ENCODE assay signal across 14 cellular contexts in genomic region chr2:127658641-127659407, GRCh38. TPM values are rescaled to one million over a fixed set of nuclear protein-coding genes. Genes with fewer than 3 reads are reported as not detected.
DNase-seq lines count a peak whose midpoint lies in the region; ATAC-seq and TF ChIP-seq lines count a peak whose summit lies in the region.
"Had no signal": no experiment of that assay in that cellular context is flagged by ENCODE, and none has a peak within 500 bp of the region (broad histone marks: within the 10 kb centered on the region; RNA-seq: fewer than 3 reads in every experiment).

No MANE protein-coding gene starts in this region.

- H3K4me1 Mint-ChIP-seq in WTC11: peaks cover 3% of the 10 kb centered on the region
- H3K4me1 Mint-ChIP-seq in activated CD4-positive, alpha-beta memory T cell treated with anti-CD3 and anti-CD28 coated beads for 36 hours (ENCODE audit: low read depth): no peaks in the 10 kb centered on the region
- H3K4me1 Mint-ChIP-seq: activated T-helper 17 cell treated with anti-CD3 and anti-CD28 coated beads, Interleukin-2, amount 50 U/mL, for 72 hours had no signal

- WGBS in esophagus muscularis mucosa: 71% methylated on average over 6 of the region's 20 CpGs

- ATAC-seq in WTC11 (no peak), thoracic aorta (ENCODE audit: insufficient number of reproducible peaks, low FRiP score, low read depth) (no peak), sciatic nerve (no peak)
- ATAC-seq: activated T-helper 17 cell treated with anti-CD3 and anti-CD28 coated beads, Interleukin-2, amount 50 U/mL, for 72 hours had no signal

- peaks cover 10% of the 10 kb centered on the region for H3K27me3 Mint-ChIP-seq in WTC11 (ENCODE audit: low read depth)
- peaks cover 25% of the 10 kb centered on the region for H3K27me3 Mint-ChIP-seq in activated CD4-positive, alpha-beta memory T cell treated with anti-CD3 and anti-CD28 coated beads for 36 hours

- H3K4me3 ChIP-seq in esophagus muscularis mucosa (peak overlapping the region; percentile 8 to 21 (median 16)), mucosa of rectum (ENCODE audit: low read length in 2 of 2) (no peak overlapping the region), thoracic aorta (no peak overlapping the region)

- TF ChIP-seq CTCF in WTC11 (IDR thresholded peaks at IDR 0.05) (no peak), esophagus muscularis mucosa (IDR thresholded peaks at IDR 0.05) (no peak), thoracic aorta (IDR thresholded peaks at IDR 0.05) (no peak)

- H3K9ac ChIP-seq in mucosa of rectum (ENCODE audit: low read depth in 1 of 2, low read length in 2 of 2): no peak overlapping the region

- intact Hi-C loops in esophagus muscularis mucosa (cut with DNase I): loop anchor here (10.0 kb wide), 1 partner anchor 144 kb away; no protein-coding TSS in a partner anchor
- intact Hi-C loops in activated CD4-positive, alpha-beta memory T cell treated with anti-CD3 and anti-CD28 coated beads for 36 hours (cut with micrococcal nuclease): no loop called here
- intact Hi-C loops in sciatic nerve (cut with DNase I): no loop called here

- CTCF ChIA-PET in WTC11 (lab: Charles Lee): no interaction called here
- CTCF ChIA-PET in activated CD4-positive, alpha-beta memory T cell treated with anti-CD3 and anti-CD28 coated beads for 36 hours (lab: Charles Lee): no interaction called here

- H3K9me3 Mint-ChIP-seq in WTC11: peaks cover 9% of the 10 kb centered on the region
- no peaks in the 10 kb centered on the region for H3K9me3 Mint-ChIP-seq in activated CD4-positive, alpha-beta memory T cell treated with anti-CD3 and anti-CD28 coated beads for 36 hours
- H3K9me3 Mint-ChIP-seq: activated T-helper 17 cell treated with anti-CD3 and anti-CD28 coated beads, Interleukin-2, amount 50 U/mL, for 72 hours had no signal

- TF ChIP-seq EP300 in esophagus muscularis mucosa (IDR thresholded peaks at IDR 0.05): peak; percentile 46

- H3K4me1 ChIP-seq in esophagus muscularis mucosa (peaks cover 99 to 100% (median 100%) of the 10 kb centered on the region in 4 donors), mucosa of rectum (ENCODE audit: control insufficient read depth in 2 of 2, insufficient read depth in 2 of 2, low read length in 2 of 2) (peaks cover 3 to 7% of the 10 kb centered on the region in 2 donors), thoracic aorta (ENCODE audit: control insufficient read depth in 1 of 2, low read depth in 2 of 2) (peaks cover 39 to 73% of the 10 kb centered on the region in 2 donors)

- H3K36me3 Mint-ChIP-seq in WTC11: no peaks in the 10 kb centered on the region
- H3K36me3 Mint-ChIP-seq in activated CD4-positive, alpha-beta memory T cell treated with anti-CD3 and anti-CD28 coated beads for 36 hours: no peaks in the 10 kb centered on the region

- H3K36me3 ChIP-seq in esophagus muscularis mucosa: peaks cover 0 to 55% (median 34%) of the 10 kb centered on the region in 4 donors
- H3K36me3 ChIP-seq in mucosa of rectum (ENCODE audit: control insufficient read depth in 2 of 2, insufficient read depth in 2 of 2, low read length in 2 of 2): no peaks in the 10 kb centered on the region
- H3K36me3 ChIP-seq in thoracic aorta: peaks cover 24% of the 10 kb centered on the region

- H3K4me3 Mint-ChIP-seq in WTC11: no peak overlapping the region
- no peak overlapping the region for H3K4me3 Mint-ChIP-seq in activated CD4-positive, alpha-beta memory T cell treated with anti-CD3 and anti-CD28 coated beads for 36 hours
- H3K4me3 Mint-ChIP-seq: activated T-helper 17 cell treated with anti-CD3 and anti-CD28 coated beads, Interleukin-2, amount 50 U/mL, for 72 hours; CD14-positive monocyte had no signal

- no peaks in the 10 kb centered on the region for H3K9me3 ChIP-seq in esophagus muscularis mucosa
- no peaks in the 10 kb centered on the region for H3K9me3 ChIP-seq in mucosa of rectum (ENCODE audit: control insufficient read depth in 2 of 2, low read length in 2 of 2)
- no peaks in the 10 kb centered on the region for H3K9me3 ChIP-seq in thoracic aorta

- DNase-seq in WTC11 (ENCODE audit: low spot score): no peak
- no peak for DNase-seq in esophagus muscularis mucosa (ENCODE audit: extremely low spot score)
- DNase-seq in thoracic aorta (ENCODE audit: low spot score): no peak
- no peak for DNase-seq in hepatic stellate cell (ENCODE audit: low spot score)
- DNase-seq in activated CD4-positive, alpha-beta memory T cell treated with anti-CD3 and anti-CD28 coated beads for 36 hours: no peak
- DNase-seq in germinal center (ENCODE audit: low spot score): no peak
- DNase-seq in sciatic nerve (ENCODE audit: low spot score): no peak
- DNase-seq: activated CD4-positive, alpha-beta T cell treated with anti-CD3 and anti-CD28 coated beads, Interleukin-2, amount 50 U/mL, for 4 hours; NCI-H187; NCI-H774; occipital lobe had no signal

- POLR2A ChIA-PET in WTC11 (lab: Charles Lee): no interaction called here
- POLR2A ChIA-PET in activated CD4-positive, alpha-beta memory T cell treated with anti-CD3 and anti-CD28 coated beads for 36 hours (lab: Charles Lee): no interaction called here

- H3K27ac Mint-ChIP-seq in WTC11: no peak overlapping the region
- no peak overlapping the region for H3K27ac Mint-ChIP-seq in activated CD4-positive, alpha-beta memory T cell treated with anti-CD3 and anti-CD28 coated beads for 36 hours
- H3K27ac Mint-ChIP-seq: activated T-helper 17 cell treated with anti-CD3 and anti-CD28 coated beads, Interleukin-2, amount 50 U/mL, for 72 hours; CD14-positive monocyte had no signal

- H3K27me3 ChIP-seq in esophagus muscularis mucosa: no peaks in the 10 kb centered on the region
- H3K27me3 ChIP-seq in mucosa of rectum (ENCODE audit: control insufficient read depth in 2 of 2, insufficient read depth in 2 of 2, low read length in 2 of 2): peaks cover 2 to 7% of the 10 kb centered on the region in 2 donors
- no peaks in the 10 kb centered on the region for H3K27me3 ChIP-seq in thoracic aorta (replicated peaks; ENCODE audit: insufficient read depth)

- no peak for TF ChIP-seq POLR2A in esophagus muscularis mucosa (IDR thresholded peaks at IDR 0.05; ENCODE audit: low read depth)

- H3K27ac ChIP-seq in esophagus muscularis mucosa (replicated peaks in 1 of 4) (peak overlapping the region; percentile 88 to 93 (median 92)), mucosa of rectum (ENCODE audit: low read depth in 2 of 2, low read length in 2 of 2) (peak overlapping the region; percentile 37 to 58), thoracic aorta (peak overlapping the region; percentile 40 to 85)

TF ChIP-seq in WTC11, 78 proteins besides CTCF, POLR2A, EP300 and RAD21:
- TF ChIP-seq GABPB1 (CRISPR knock-in tag; IDR thresholded peaks at IDR 0.05) (peak; percentile 79), SMAD4 (CRISPR knock-in tag; IDR thresholded peaks at IDR 0.05) (no peak)

RNA-seq across cellular contexts. Expression of gene GPR17, which starts 12.9 kb away (rescaled TPM):
- total RNA-seq in WTC11 (2021) (not detected in 3 replicates), esophagus muscularis mucosa (under 1 TPM in 1 of 4 donors, not detected in 3; 0.40 TPM), thoracic aorta (not detected), sciatic nerve (4.6 TPM)
- not detected for total RNA-seq in activated CD4-positive, alpha-beta memory T cell treated with anti-CD3 and anti-CD28 coated beads for 36 hours
- total RNA-seq: activated T-helper 17 cell treated with anti-CD3 and anti-CD28 coated beads, Interleukin-2, amount 50 U/mL, for 72 hours had no signal

RNA-seq across cellular contexts. Expression of gene LIMS2, which starts 16.5 kb away (rescaled TPM):
- total RNA-seq in WTC11 (2021): 1.9 to 2.5 TPM (median 2.4 TPM) in 3 replicates
- 100 to 1,000 TPM in 3 of 4 donors, 10 to 100 TPM in 1; 99.2 to 342 (median 175) TPM for total RNA-seq in esophagus muscularis mucosa
- total RNA-seq in thoracic aorta: 100 to 1,000 TPM; 177 to 246 TPM
- 10 to 100 TPM; 12.3 to 13.1 TPM for total RNA-seq in activated CD4-positive, alpha-beta memory T cell treated with anti-CD3 and anti-CD28 coated beads for 36 hours
- total RNA-seq in sciatic nerve: 194 TPM

RNA-seq across cellular contexts. Expression of gene SFT2D3, which starts 42.5 kb away (rescaled TPM):
- total RNA-seq in WTC11 (2021) (9.2 to 10.5 TPM (median 9.8 TPM) in 3 replicates), esophagus muscularis mucosa (10 to 100 TPM in 1 of 4 donors, 1 to 10 TPM in 3; 5.8 to 11.8 (median 9.4) TPM), thoracic aorta (1 to 10 TPM; 7.1 to 9.5 TPM), sciatic nerve (4.5 TPM)
- 1 to 10 TPM; 3.1 to 3.6 TPM for total RNA-seq in activated CD4-positive, alpha-beta memory T cell treated with anti-CD3 and anti-CD28 coated beads for 36 hours

Comparison
In these comparisons a context has a peak if more than half of its experiments do, and no peak if none do; other contexts are left out.
1. H3K4me3 ChIP-seq: peak in esophagus muscularis mucosa (4 of 4); none in mucosa of rectum (0 of 2) and thoracic aorta (single experiment).
2. RNA of gene LIMS2, which starts 16.5 kb away (total RNA-seq): 177 to 246 TPM in thoracic aorta, 194 TPM in sciatic nerve (single experiment) and 99.2 to 342 TPM in esophagus muscularis mucosa; 12.3 to 13.1 TPM in activated CD4-positive, alpha-beta memory T cell treated with anti-CD3 and anti-CD28 coated beads for 36 hours and 1.9 to 2.5 TPM in WTC11; every median in the first group is over 4 times any median in the second.
3. Peak in every context shown above with its lines, with median percentiles within 50 percentile points of each other: H3K27ac ChIP-seq.